11 cellular contexts compared by ENCODE assay signal in the genomic region with DNA sequence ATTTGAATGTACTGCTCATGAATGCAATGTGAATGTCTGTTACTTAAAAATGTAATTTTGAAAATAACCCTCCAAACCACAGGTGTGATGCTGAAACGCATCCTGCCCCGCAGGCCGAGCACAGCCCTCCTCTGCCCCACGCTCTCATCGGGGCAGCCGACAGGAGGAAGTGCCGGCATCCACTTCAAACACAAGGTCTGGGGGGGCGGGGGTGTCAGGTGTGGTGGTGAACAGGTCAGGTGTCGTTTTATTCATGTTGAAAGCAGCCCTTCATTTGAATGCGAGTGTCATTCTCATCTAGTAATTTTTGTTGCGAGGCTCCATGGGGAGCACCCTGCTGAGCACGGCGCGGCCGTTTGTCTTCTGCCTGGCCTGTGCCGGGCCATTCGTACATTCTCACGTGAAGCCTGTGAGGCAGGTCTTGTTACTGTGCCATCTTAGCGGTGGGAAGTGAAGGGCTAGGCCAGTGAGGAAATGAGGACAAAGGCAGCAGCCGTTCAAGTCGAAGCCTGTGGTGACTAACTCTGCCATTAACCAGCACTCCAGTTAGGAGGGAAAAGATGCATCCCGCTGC. TPM values are rescaled to one million over a fixed set of nuclear protein-coding genes. Genes with fewer than 3 reads are reported as not detected.
DNase-seq lines count a peak whose midpoint lies in the region; ATAC-seq lines count a peak whose summit lies in the region.
"Had no signal": no experiment of that assay in that cellular context is flagged by ENCODE, and none has a peak within 500 bp of the region (broad histone marks: within the 10 kb centered on the region; RNA-seq: fewer than 3 reads in every experiment).

No MANE protein-coding gene starts in this region.

- H3K36me3 Mint-ChIP-seq in effector memory CD8-positive, alpha-beta T cell (ENCODE audit: insufficient read depth), result peaks cover 30% of the 10 kb centered on the region

- WGBS in thymus, result 58% methylated on average over 22 of the region's 22 CpGs

- peaks cover 66% of the 10 kb centered on the region for H3K4me1 ChIP-seq in thymus (ENCODE audit: control insufficient read depth, insufficient read depth, low read length)

- peaks cover 7 to 16% of the 10 kb centered on the region in 2 donors for H3K27me3 Mint-ChIP-seq in effector memory CD8-positive, alpha-beta T cell

- H3K4me3 ChIP-seq in thymus (ENCODE audit: low read length), result peak overlapping the region; percentile 90
- H3K4me3 ChIP-seq: SJCRH30 had no signal

- peaks cover 16% of the 10 kb centered on the region for H3K36me3 ChIP-seq in thymus (ENCODE audit: control insufficient read depth, insufficient read depth)
- H3K36me3 ChIP-seq: SJCRH30 had no signal

- peaks cover 51 to 56% of the 10 kb centered on the region in 2 donors for H3K4me1 Mint-ChIP-seq in effector memory CD8-positive, alpha-beta T cell (ENCODE audit: low read depth in 2 of 2)

- DNase-seq in Right ventricle myocardium inferior (ENCODE audit: missing footprints), result peak; percentile 9
- DNase-seq in Right ventricle myocardium superior, result no peak
- peak; percentile 23 for DNase-seq in NCI-H345 treated with DMSO at 0.1 percent for 48 hours (lab: John Stamatoyannopoulos, UW; ENCODE audit: unreplicated experiment)
- DNase-seq in effector memory CD8-positive, alpha-beta T cell, result no peak
- DNase-seq in hepatic stellate cell (ENCODE audit: low spot score), result no peak
- DNase-seq in nucleus accumbens (lab: John Stamatoyannopoulos, UW), result no peak
- DNase-seq: NCI-H2029, SJCRH30 had no signal

- no peaks in the 10 kb centered on the region for H3K9me3 ChIP-seq in thymus (ENCODE audit: control insufficient read depth)
- H3K9me3 ChIP-seq: SJCRH30 had no signal

- H3K4me3 Mint-ChIP-seq in effector memory CD8-positive, alpha-beta T cell, result peak overlapping the region; percentile 80 to 93

- intact Hi-C loops in Right ventricle myocardium inferior (cut with DNase I), result no loop called here
- intact Hi-C loops in Right ventricle myocardium superior (cut with DNase I), result no loop called here

- no peaks in the 10 kb centered on the region for H3K27me3 ChIP-seq in thymus (ENCODE audit: control insufficient read depth, insufficient read depth)
- H3K27me3 ChIP-seq: SJCRH30 had no signal

- H3K9me3 Mint-ChIP-seq in effector memory CD8-positive, alpha-beta T cell, result no peaks in the 10 kb centered on the region
- H3K9me3 Mint-ChIP-seq: CD14-positive monocyte had no signal

- H3K27ac Mint-ChIP-seq in effector memory CD8-positive, alpha-beta T cell, result peak overlapping the region; percentile 96 to 99

- peak overlapping the region; percentile 93 for H3K27ac ChIP-seq in thymus (ENCODE audit: low read depth)
- H3K27ac ChIP-seq: SJCRH30 had no signal

- ATAC-seq in Right ventricle myocardium inferior, result no peak
- no peak for ATAC-seq in Right ventricle myocardium superior (ENCODE audit: poor library complexity)
- no peak for ATAC-seq in effector memory CD8-positive, alpha-beta T cell (replicated peaks)
- ATAC-seq in HG03108 (IDR thresholded peaks at IDR 0.05; ENCODE audit: unreplicated experiment), result no peak

RNA-seq across cellular contexts. Expression of gene ACSF3, which starts 1.8 kb away (rescaled TPM):
- total RNA-seq in Right ventricle myocardium inferior (17.0 TPM), Right ventricle myocardium superior (15.5 TPM)
- 47.2 TPM for polyA plus RNA-seq in thymus

Comparison
In these comparisons a context has a peak if more than half of its experiments do, and no peak if none do; other contexts are left out.
1. DNase-seq: peak in Right ventricle myocardium inferior (single experiment) and NCI-H345 treated with DMSO at 0.1 percent for 48 hours (single experiment); none in Right ventricle myocardium superior (single experiment), effector memory CD8-positive, alpha-beta T cell (0 of 3), hepatic stellate cell (single experiment) and nucleus accumbens (0 of 56).